1 cellular context compared by ENCODE assay signal in genomic region chr18:31702449-31702848, GRCh38.
TF ChIP-seq lines count a peak whose summit lies in the region.

No MANE protein-coding gene starts in this region.

TF ChIP-seq in K562, 482 proteins besides CTCF, POLR2A, EP300 and RAD21 (continued from another document and continues in another):
- no peak for TF ChIP-seq CREB5 (CRISPR knock-in tag; IDR thresholded peaks at IDR 0.05)
- peak; percentile 49; the same call in 1 of the 2 replicates for TF ChIP-seq MTA1 (IDR thresholded peaks at IDR 0.05; ENCODE audit: borderline replicate concordance)
- no peak for TF ChIP-seq THRA (IDR thresholded peaks at IDR 0.05)
- TF ChIP-seq L3MBTL2 (IDR thresholded peaks at IDR 0.05), result 0 out of 2 replicates have a peak, but pooled peaks have one; percentile 20
- peak; percentile 82; the same call in 1 of the 2 replicates for TF ChIP-seq ELF4 (CRISPR knock-in tag; IDR thresholded peaks at IDR 0.05)
- TF ChIP-seq CEBPZ (IDR thresholded peaks at IDR 0.05; ENCODE audit: borderline replicate concordance, low read depth, low read length), result no peak
- no peak for TF ChIP-seq IRF2 (CRISPR knock-in tag; IDR thresholded peaks at IDR 0.05)
- no peak for TF ChIP-seq ZNF717 (CRISPR knock-in tag; IDR thresholded peaks at IDR 0.05)
- TF ChIP-seq ZNF277 (CRISPR knock-in tag; IDR thresholded peaks at IDR 0.05; ENCODE audit: borderline replicate concordance), result no peak
- TF ChIP-seq ZNF274 (IDR thresholded peaks at IDR 0.05; ENCODE audit: borderline replicate concordance, low read depth, low read length), result no peak
- peak; percentile 71 for TF ChIP-seq CBFA2T3 (IDR thresholded peaks at IDR 0.05)
- TF ChIP-seq DMBX1 (CRISPR knock-in tag; IDR thresholded peaks at IDR 0.05; ENCODE audit: borderline replicate concordance), result peak; percentile 73; the same call in 1 of the 2 replicates
- peak; percentile 62; the same call in 1 of the 2 replicates for TF ChIP-seq SMARCA4 (IDR thresholded peaks at IDR 0.05)
- TF ChIP-seq SOX6 (IDR thresholded peaks at IDR 0.05), result peak; percentile 71
- TF ChIP-seq POLR2AphosphoS5 (IDR thresholded peaks at IDR 0.05; ENCODE audit: control insufficient read depth, insufficient read depth, low read depth, low read length), result 0 out of 2 replicates have a peak, but pooled peaks have one; percentile 20
- 0 out of 2 replicates have a peak, but pooled peaks have one; percentile 25 for TF ChIP-seq HBP1 (CRISPR knock-in tag; IDR thresholded peaks at IDR 0.05)
- no peak for TF ChIP-seq ZNF444 (CRISPR knock-in tag; IDR thresholded peaks at IDR 0.05)
- 0 out of 2 replicates have a peak, but pooled peaks have one; percentile 42 for TF ChIP-seq ZNF445 (CRISPR knock-in tag; IDR thresholded peaks at IDR 0.05; ENCODE audit: low read depth)
- no peak for TF ChIP-seq THAP12 (CRISPR knock-in tag; IDR thresholded peaks at IDR 0.05)
- no peak for TF ChIP-seq CHD4 (IDR thresholded peaks at IDR 0.05; ENCODE audit: insufficient read depth, insufficient replicate concordance, low read depth, low read length, poor library complexity, severe bottlenecking)
- TF ChIP-seq BCL6 (CRISPR knock-in tag; IDR thresholded peaks at IDR 0.05), result no peak
- no peak for TF ChIP-seq POU5F1 (IDR thresholded peaks at IDR 0.05; ENCODE audit: borderline replicate concordance, low read depth, low read length, partially characterized antibody)
- TF ChIP-seq MAX (CRISPR knock-in tag; IDR thresholded peaks at IDR 0.05), result no peak
- peak; percentile 70 for TF ChIP-seq TAL1 (IDR thresholded peaks at IDR 0.05)
- no peak for TF ChIP-seq LCOR (CRISPR knock-in tag; IDR thresholded peaks at IDR 0.05)
- TF ChIP-seq TAF7 (tag; IDR thresholded peaks at IDR 0.05), result no peak
- TF ChIP-seq ZNF398 (CRISPR knock-in tag; IDR thresholded peaks at IDR 0.05), result no peak
- TF ChIP-seq CBFB (CRISPR knock-in tag; IDR thresholded peaks at IDR 0.05), result no peak
- TF ChIP-seq GMEB1 (CRISPR knock-in tag; IDR thresholded peaks at IDR 0.05), result no peak
- no peak for TF ChIP-seq GTF2A2 (tag; IDR thresholded peaks at IDR 0.05)
- no peak for TF ChIP-seq KDM5B (IDR thresholded peaks at IDR 0.05; ENCODE audit: insufficient replicate concordance, low read depth, low read length)
- TF ChIP-seq ZNF239 (CRISPR knock-in tag; IDR thresholded peaks at IDR 0.05), result peak; percentile 42; the same call in 1 of the 2 replicates
- TF ChIP-seq TBP (optimal IDR thresholded peaks at IDR 0.05; ENCODE audit: low read depth, low read length), result no peak
- peak; percentile 34; the same call in 1 of the 2 replicates for TF ChIP-seq DPF2 (IDR thresholded peaks at IDR 0.05)
- TF ChIP-seq ELK1 (CRISPR knock-in tag; IDR thresholded peaks at IDR 0.05), result no peak
- TF ChIP-seq WHSC1 (IDR thresholded peaks at IDR 0.05; ENCODE audit: low read length), result no peak
- peak; percentile 78; the same call in 1 of the 2 replicates for TF ChIP-seq C11orf30 (IDR thresholded peaks at IDR 0.05; ENCODE audit: low read depth)
- no peak for TF ChIP-seq HNRNPLL (IDR thresholded peaks at IDR 0.05; ENCODE audit: low read depth, low read length, poor library complexity, severe bottlenecking)
- TF ChIP-seq RNF2 (IDR thresholded peaks at IDR 0.05), result peak; percentile 58; the same call in 1 of the 2 replicates
- TF ChIP-seq THAP7 (CRISPR knock-in tag; IDR thresholded peaks at IDR 0.05), result no peak
- no peak for TF ChIP-seq GTF3C2 (IDR thresholded peaks at IDR 0.05; ENCODE audit: borderline replicate concordance, extremely low read depth, insufficient read length)
